In genomic region chr6:67811239-67812037, GRCh38 we compare ENCODE assay signal across 18 cellular contexts.
DNase-seq lines count a peak whose midpoint lies in the region; ATAC-seq, FAIRE-seq and TF ChIP-seq lines count a peak whose summit lies in the region.
"Had no signal": no experiment of that assay in that cellular context is flagged by ENCODE, and none has a peak within 500 bp of the region (broad histone marks: within the 10 kb centered on the region; RNA-seq: fewer than 3 reads in every experiment).

No MANE protein-coding gene starts in this region.

- H3K4ac ChIP-seq in H1 (replicated peaks; ENCODE audit: insufficient read length, low read depth, low read length): no peak overlapping the region

- H4K91ac ChIP-seq in H1 (replicated peaks; ENCODE audit: insufficient read length, low read length): no peak overlapping the region

- no peak overlapping the region for H2BK5ac ChIP-seq in H1 (ENCODE audit: low read depth, low read length)

- POLR2A ChIA-PET in HepG2 (lab: Yijun Ruan, JAX) (no interaction called here), H1 (lab: Charles Lee; ENCODE audit: partially characterized antibody) (no interaction called here)

- H3K79me1 ChIP-seq in H1 (ENCODE audit: low read depth, low read length): no peaks in the 10 kb centered on the region

- H2BK12ac ChIP-seq in H1 (ENCODE audit: low read depth, low read length): no peak overlapping the region

- H3K9ac ChIP-seq in HepG2 (ENCODE audit: insufficient read depth, low read depth, low read length) (no peak overlapping the region), H1 (replicated peaks in 1 of 4; ENCODE audit: extremely low read depth in 1 of 4, low read depth in 3 of 4, low read length in 3 of 4) (no peak overlapping the region)
- H3K9ac ChIP-seq: BLaER1 treated with 17β-estradiol and CSF1 and Interleukin-3, amounts not matched to agents 10 nM and 100 nM had no signal

- 2% methylated on average over 3 of the region's 3 CpGs for WGBS in HepG2 (ENCODE audit: low lambda C conversion rate)
- WGBS in right lobe of liver (ENCODE audit: insufficient coverage, low coverage, low lambda C conversion rate, missing lambda C conversion rate): 54% methylated on average over 3 of the region's 3 CpGs
- 89% methylated on average over 3 of the region's 3 CpGs; no CpG with 5 or more reads in 1 of the 2 experiments for WGBS in H1 (ENCODE audit: extremely low coverage in 1 of 2, insufficient coverage in 1 of 2, insufficient read length in 1 of 2, insufficient replicate concordance in 2 of 2, low coverage in 1 of 2, low lambda C conversion rate in 2 of 2, missing lambda C conversion rate in 1 of 2), 2 experiments

- TF ChIP-seq EP300 in HepG2 (IDR thresholded peaks at IDR 0.05; ENCODE audit: low read depth in 2 of 2, low read length in 2 of 2) (no peak), HepG2 (CRISPR knock-in tag; IDR thresholded peaks at IDR 0.05; ENCODE audit: borderline replicate concordance) (no peak), H1 (IDR thresholded peaks at IDR 0.05; ENCODE audit: borderline replicate concordance in 1 of 2, low read depth in 2 of 2, low read length in 2 of 2) (no peak)

- ATAC-seq in HepG2 (no peak), right lobe of liver (no peak)
- ATAC-seq: CD8-positive, alpha-beta T cell; GM12878 had no signal

- no peak overlapping the region for H3K4me2 ChIP-seq in HepG2 (ENCODE audit: low read depth, low read length)
- H3K4me2 ChIP-seq in H1 (ENCODE audit: insufficient read depth in 1 of 2, low read depth in 2 of 2, low read length in 2 of 2): no peak overlapping the region
- H3K4me2 ChIP-seq: BLaER1 treated with 17β-estradiol and CSF1 and Interleukin-3, amounts not matched to agents 10 nM and 100 nM had no signal

- H3K56ac ChIP-seq in H1 (replicated peaks; ENCODE audit: insufficient read length, low read depth, low read length): no peak overlapping the region

- H3K27me3 ChIP-seq in HepG2 (ENCODE audit: control insufficient read depth in 1 of 2, insufficient read depth in 2 of 2, low read length in 2 of 2) (no peaks in the 10 kb centered on the region; a peak in 1 of 5 replicates), right lobe of liver (no peaks in the 10 kb centered on the region), MG63 (no peaks in the 10 kb centered on the region), H1 (replicated peaks in 1 of 4; ENCODE audit: control insufficient read depth in 3 of 4, extremely low read depth in 1 of 4, insufficient read depth in 3 of 4, low read length in 3 of 4) (no peaks in the 10 kb centered on the region), dorsolateral prefrontal cortex (no peaks in the 10 kb centered on the region)
- H3K27me3 ChIP-seq: BLaER1 treated with 17β-estradiol and CSF1 and Interleukin-3, amounts not matched to agents 10 nM and 100 nM had no signal

- no peak overlapping the region for H4K8ac ChIP-seq in H1 (ENCODE audit: extremely low read depth, insufficient read depth, low read length)

- no peak for DNase-seq in HepG2 (ENCODE audit: low spot score)
- no peak for DNase-seq in right lobe of liver
- peak; percentile 11 for DNase-seq in MG63
- DNase-seq in H1 (ENCODE audit: low read depth in 1 of 2, low spot score in 2 of 2): no peak
- no peak for DNase-seq in dorsolateral prefrontal cortex
- no peak for DNase-seq in retina
- DNase-seq in DMS79 treated with DMSO at 0.1 percent for 48 hours (lab: John Stamatoyannopoulos, UW): no peak
- DNase-seq in SHP77 treated with DMSO at 0.1 percent for 48 hours (lab: John Stamatoyannopoulos, UW): no peak
- DNase-seq: 8988T; Calu3; CD8-positive, alpha-beta T cell; DND-41; EL; GOT3; HCEC 1CT; KBM-7 had no signal

- TF ChIP-seq CTCF in HepG2 (CRISPR knock-in tag; IDR thresholded peaks at IDR 0.05): no peak
- no peak for TF ChIP-seq CTCF in right lobe of liver (IDR thresholded peaks at IDR 0.05)
- TF ChIP-seq CTCF in H1 (IDR thresholded peaks at IDR 0.05; ENCODE audit: control extremely low read depth in 1 of 3, insufficient read depth in 1 of 3, low read depth in 1 of 3, low read length in 3 of 3): no peak
- no peak for TF ChIP-seq CTCF in dorsolateral prefrontal cortex (IDR thresholded peaks at IDR 0.05 in 54 of 56, conservative IDR thresholded peaks at IDR 0.05 in 2 of 56; ENCODE audit: low read depth in 1 of 56, partially characterized antibody in 56 of 56)

- no peaks in the 10 kb centered on the region for H3K4me1 ChIP-seq in HepG2 (ENCODE audit: insufficient read depth, low read length)
- H3K4me1 ChIP-seq in right lobe of liver: no peaks in the 10 kb centered on the region
- H3K4me1 ChIP-seq in H1 (replicated peaks in 1 of 4; ENCODE audit: control insufficient read depth in 3 of 4, insufficient read depth in 4 of 4, low read length in 3 of 4): no peaks in the 10 kb centered on the region
- H3K4me1 ChIP-seq: BLaER1 treated with 17β-estradiol and CSF1 and Interleukin-3, amounts not matched to agents 10 nM and 100 nM had no signal

- no peak overlapping the region for H3K18ac ChIP-seq in H1 (ENCODE audit: extremely low read depth, low read length)

- no peak for TF ChIP-seq RAD21 in HepG2 (CRISPR knock-in tag; IDR thresholded peaks at IDR 0.05)
- no peak for TF ChIP-seq RAD21 in H1 (IDR thresholded peaks at IDR 0.05 in 1 of 2, conservative IDR thresholded peaks at IDR 0.05 in 1 of 2; ENCODE audit: low read depth in 2 of 2, low read length in 2 of 2)

- peaks cover 41% of the 10 kb centered on the region for H3K9me3 ChIP-seq in HepG2 (ENCODE audit: low read length)
- H3K9me3 ChIP-seq in right lobe of liver: peaks cover 0 to 5% (median 0%) of the 10 kb centered on the region in 4 donors
- peaks cover 4% of the 10 kb centered on the region for H3K9me3 ChIP-seq in MG63
- peaks cover 0 to 5% of the 10 kb centered on the region in 2 experiments; a peak in 1 of 4 replicates for H3K9me3 ChIP-seq in H1 (ENCODE audit: insufficient read depth in 2 of 2, low read depth in 1 of 2, low read length in 1 of 2)

- no peak overlapping the region for H3K23ac ChIP-seq in H1 (ENCODE audit: insufficient read length)

- H4K20me1 ChIP-seq in HepG2 (ENCODE audit: insufficient read depth, low read length): no peaks in the 10 kb centered on the region
- no peaks in the 10 kb centered on the region for H4K20me1 ChIP-seq in H1 (replicated peaks in 1 of 2; ENCODE audit: control insufficient read depth in 1 of 2, insufficient read depth in 2 of 2, low read length in 2 of 2)
- H4K20me1 ChIP-seq: BLaER1 treated with 17β-estradiol and CSF1 and Interleukin-3, amounts not matched to agents 10 nM and 100 nM had no signal

- H3K79me2 ChIP-seq in HepG2 (ENCODE audit: insufficient read depth, low read length): no peaks in the 10 kb centered on the region
- no peaks in the 10 kb centered on the region for H3K79me2 ChIP-seq in H1 (ENCODE audit: control insufficient read depth in 1 of 2, insufficient read depth in 2 of 2, low read length in 2 of 2)

- no peak overlapping the region for H2BK15ac ChIP-seq in H1 (ENCODE audit: low read length)

- H4K5ac ChIP-seq in H1 (ENCODE audit: insufficient read length, low read depth, low read length): no peak overlapping the region

- H2BK20ac ChIP-seq in H1 (ENCODE audit: low read length): no peak overlapping the region

- intact Hi-C loops in HepG2 (cut with micrococcal nuclease; ENCODE audit: unreplicated experiment) (no loop called here), right lobe of liver (cut with DNase I) (no loop called here), dorsolateral prefrontal cortex (cut with DNase I) (no loop called here)

- CTCF ChIA-PET in HepG2 (lab: Yijun Ruan, JAX; ENCODE audit: low intra/inter-chr PET ratio, low total read pairs) (no interaction called here), H1 (lab: Charles Lee; ENCODE audit: partially characterized antibody) (no interaction called here)

- H3K14ac ChIP-seq in H1 (ENCODE audit: insufficient read length): no peak overlapping the region

- TF ChIP-seq POLR2A in HepG2 (IDR thresholded peaks at IDR 0.05; ENCODE audit: insufficient read depth in 1 of 2, low read depth in 2 of 2, low read length in 2 of 2) (no peak), right lobe of liver (IDR thresholded peaks at IDR 0.05) (no peak), H1 (IDR thresholded peaks at IDR 0.05; ENCODE audit: control extremely low read depth in 1 of 2, low read depth in 2 of 2, low read length in 2 of 2) (no peak)

- no peak overlapping the region for H2AK5ac ChIP-seq in H1 (ENCODE audit: low read depth, low read length)

- H3K23me2 ChIP-seq in H1 (ENCODE audit: low read depth, low read length): no peaks in the 10 kb centered on the region

- FAIRE-seq in HepG2 (lab: Jason Lieb, UNC) (no peak), H1 (lab: Jason Lieb, UNC) (no peak)
- FAIRE-seq: GM12878 had no signal

- BruUV-seq in HepG2 (replicated peaks; lab: Mats Ljungman, UMichigan): no TSS peak

- in situ Hi-C loops in HepG2 (cut with HindIII; ENCODE audit: extremely low pct_ligation_motif_present, low pct_unique_long_range_greater_than_20kb): no loop called here

- no peak overlapping the region for H3K4me3 ChIP-seq in HepG2 (replicated peaks in 1 of 3; ENCODE audit: insufficient read depth in 1 of 3, low read depth in 2 of 3, low read length in 3 of 3)
- H3K4me3 ChIP-seq in right lobe of liver: no peak overlapping the region
- no peak overlapping the region for H3K4me3 ChIP-seq in MG63
- no peak overlapping the region for H3K4me3 ChIP-seq in H1 (ENCODE audit: extremely low read depth in 1 of 4, insufficient read depth in 2 of 4, low read depth in 3 of 4, low read length in 4 of 4)
- H3K4me3 ChIP-seq in dorsolateral prefrontal cortex: no peak overlapping the region
- H3K4me3 ChIP-seq: BLaER1 treated with 17β-estradiol and CSF1 and Interleukin-3, amounts not matched to agents 10 nM and 100 nM; GM12878 had no signal

- H2AFZ ChIP-seq in HepG2 (ENCODE audit: low read length) (no peak overlapping the region), H1 (ENCODE audit: low read length) (no peak overlapping the region)

- no peak overlapping the region for H3K27ac ChIP-seq in HepG2 (ENCODE audit: extremely low read length, insufficient read depth, low read length)
- no peak overlapping the region for H3K27ac ChIP-seq in right lobe of liver
- no peak overlapping the region for H3K27ac ChIP-seq in H1 (ENCODE audit: low read depth, low read length)
- H3K27ac ChIP-seq in dorsolateral prefrontal cortex: no peak overlapping the region
- H3K27ac ChIP-seq: BLaER1 treated with 17β-estradiol and CSF1 and Interleukin-3, amounts not matched to agents 10 nM and 100 nM had no signal

- H2BK120ac ChIP-seq in H1 (replicated peaks; ENCODE audit: low read depth, low read length): no peak overlapping the region

- H3K36me3 ChIP-seq in HepG2 (replicated peaks in 1 of 2; ENCODE audit: control insufficient read depth in 1 of 2, insufficient read depth in 2 of 2, low read length in 2 of 2): no peaks in the 10 kb centered on the region
- no peaks in the 10 kb centered on the region for H3K36me3 ChIP-seq in right lobe of liver
- H3K36me3 ChIP-seq in MG63: no peaks in the 10 kb centered on the region
- H3K36me3 ChIP-seq in H1 (ENCODE audit: control insufficient read depth in 2 of 4, insufficient read depth in 4 of 4, low read length in 3 of 4): no peaks in the 10 kb centered on the region; a peak in 2 of 8 replicates
- H3K36me3 ChIP-seq: BLaER1 treated with 17β-estradiol and CSF1 and Interleukin-3, amounts not matched to agents 10 nM and 100 nM had no signal

TF ChIP-seq in HepG2, 621 proteins besides CTCF, POLR2A, EP300 and RAD21 (continues in another document):
- TF ChIP-seq ATF7 (IDR thresholded peaks at IDR 0.05): peak; percentile 62
- TF ChIP-seq ATF7 (CRISPR knock-in tag; IDR thresholded peaks at IDR 0.05): no peak

TF ChIP-seq in H1, 55 proteins besides CTCF, POLR2A, EP300 and RAD21 (continues in another document):
- TF ChIP-seq KDM4A (IDR thresholded peaks at IDR 0.05; ENCODE audit: low read depth, low read length, severe bottlenecking): no peak

Comparison
In these comparisons a context has a peak if more than half of its experiments do, and no peak if none do; other contexts are left out.
1. Of the 41 proteins assayed by ChIP-seq in both HepG2 and H1: peak only in HepG2: none; only in H1: CEBPB; in both: none; in neither: 39; mixed calls (peak in some experiments, not most) for 1.